ENCODE assay signal across 8 cellular contexts in the genomic region with DNA sequence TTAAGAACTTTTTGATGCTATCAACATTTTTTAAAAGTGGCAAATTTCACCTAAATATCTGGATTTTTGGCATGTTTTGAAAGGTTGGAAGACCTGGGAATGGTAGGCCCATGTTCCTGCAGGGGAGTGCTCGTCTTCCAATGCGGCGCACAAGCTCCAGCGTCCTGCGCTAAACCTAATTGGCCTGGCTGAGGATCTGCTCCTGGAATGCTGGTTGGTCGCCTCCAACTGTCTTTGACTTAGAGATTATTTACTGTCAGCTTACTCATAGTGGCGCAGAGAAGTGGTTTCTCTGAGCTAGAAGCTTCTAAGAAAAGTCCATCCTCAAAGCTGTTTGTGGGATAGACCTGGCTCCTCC. TPM values are rescaled to one million over a fixed set of nuclear protein-coding genes. Genes with fewer than 3 reads are reported as not detected.
DNase-seq lines count a peak whose midpoint lies in the region; ATAC-seq, FAIRE-seq and TF ChIP-seq lines count a peak whose summit lies in the region.

No MANE protein-coding gene starts in this region.

- H2AK5ac ChIP-seq in mesendoderm (ENCODE audit: low read length) = no peak overlapping the region

- no peak overlapping the region for H3K23ac ChIP-seq in mesendoderm (ENCODE audit: low read length)

- peak overlapping the region; percentile 49 for H3K4me3 ChIP-seq in astrocyte (ENCODE audit: insufficient read depth, low read depth, low read length)
- H3K4me3 ChIP-seq in mesendoderm (ENCODE audit: low read length) = no peak overlapping the region
- H3K4me3 ChIP-seq in upper lobe of left lung = peak overlapping the region; percentile 31 to 94 (median 81)

- H3K4me3 Mint-ChIP-seq in activated naive CD4-positive, alpha-beta T cell treated with anti-CD3 and anti-CD28 coated beads, Interleukin-2, amount 10 ng/mL, durations not matched to agents 7 days and 5 days = peak overlapping the region; percentile 85
- H3K4me3 Mint-ChIP-seq in astrocyte (ENCODE audit: unreplicated experiment) = peak overlapping the region; percentile 89

- H3K36me3 ChIP-seq in astrocyte (ENCODE audit: insufficient read depth, low read length) (no peaks in the 10 kb centered on the region), mesendoderm (ENCODE audit: control insufficient read depth, insufficient read depth, low read length) (no peaks in the 10 kb centered on the region), upper lobe of left lung (peaks cover 0 to 4% (median 0%) of the 10 kb centered on the region in 4 donors)

- no CpG with 5 or more reads among the region's 7 CpGs for WGBS in mesendoderm (ENCODE audit: extremely low coverage, insufficient coverage, low lambda C conversion rate)
- WGBS in upper lobe of left lung, 2 donors = 63 to 65% methylated on average over 6 to 7 of the region's 7 CpGs

- no peaks in the 10 kb centered on the region for H3K27me3 ChIP-seq in astrocyte (ENCODE audit: insufficient read depth, low read length)
- H3K27me3 ChIP-seq in mesendoderm (ENCODE audit: insufficient read depth, low read length, poor library complexity) = no peaks in the 10 kb centered on the region
- H3K27me3 ChIP-seq in upper lobe of left lung = no peaks in the 10 kb centered on the region

- no peak for TF ChIP-seq CTCF in astrocyte (IDR thresholded peaks at IDR 0.05; ENCODE audit: insufficient read depth, low read depth, low read length)
- no peak for TF ChIP-seq CTCF in upper lobe of left lung (IDR thresholded peaks at IDR 0.05)

- H3K9ac ChIP-seq in astrocyte (ENCODE audit: low read length) (peak overlapping the region; percentile 49), mesendoderm (ENCODE audit: low read length) (no peak overlapping the region)

- H3K79me1 ChIP-seq in mesendoderm (ENCODE audit: low read length) = peaks cover 8% of the 10 kb centered on the region

- no peak for TF ChIP-seq EP300 in upper lobe of left lung (IDR thresholded peaks at IDR 0.05)

- ATAC-seq in upper lobe of left lung (ENCODE audit: low FRiP score in 2 of 2) (no peak), GM18517 (IDR thresholded peaks at IDR 0.05; ENCODE audit: unreplicated experiment) (no peak)

- no peak overlapping the region for H2BK15ac ChIP-seq in mesendoderm (replicated peaks; ENCODE audit: low read depth)

- H3K4me1 Mint-ChIP-seq in activated naive CD4-positive, alpha-beta T cell treated with anti-CD3 and anti-CD28 coated beads, Interleukin-2, amount 10 ng/mL, durations not matched to agents 7 days and 5 days = peaks cover 51% of the 10 kb centered on the region
- peaks cover 7% of the 10 kb centered on the region for H3K4me1 Mint-ChIP-seq in astrocyte (ENCODE audit: low read depth, unreplicated experiment)

- peak overlapping the region; percentile 27 for H4K5ac ChIP-seq in mesendoderm (ENCODE audit: low read length)

- peak overlapping the region; percentile 90 for H3K27ac Mint-ChIP-seq in activated naive CD4-positive, alpha-beta T cell treated with anti-CD3 and anti-CD28 coated beads, Interleukin-2, amount 10 ng/mL, durations not matched to agents 7 days and 5 days
- no peak overlapping the region for H3K27ac Mint-ChIP-seq in astrocyte (ENCODE audit: unreplicated experiment)

- H3K9me3 ChIP-seq in astrocyte (ENCODE audit: insufficient read depth, low read depth, low read length) = no peaks in the 10 kb centered on the region
- no peaks in the 10 kb centered on the region for H3K9me3 ChIP-seq in upper lobe of left lung

- H3K27me3 Mint-ChIP-seq in activated naive CD4-positive, alpha-beta T cell treated with anti-CD3 and anti-CD28 coated beads, Interleukin-2, amount 10 ng/mL, durations not matched to agents 7 days and 5 days = no peaks in the 10 kb centered on the region
- H3K27me3 Mint-ChIP-seq in astrocyte (ENCODE audit: low read depth, unreplicated experiment) = no peaks in the 10 kb centered on the region

- no peak for TF ChIP-seq POLR2A in upper lobe of left lung (IDR thresholded peaks at IDR 0.05)

- no peak overlapping the region for H3K18ac ChIP-seq in mesendoderm (ENCODE audit: low read length)

- H3K27ac ChIP-seq in astrocyte (ENCODE audit: low read depth, low read length) = no peak overlapping the region
- no peak overlapping the region for H3K27ac ChIP-seq in mesendoderm (ENCODE audit: low read depth, low read length)
- H3K27ac ChIP-seq in upper lobe of left lung = peak overlapping the region; percentile 84 to 97 (median 94)

- no peaks in the 10 kb centered on the region for H4K20me1 ChIP-seq in astrocyte (ENCODE audit: insufficient read depth, low read length)

- H3K4me2 ChIP-seq in astrocyte (ENCODE audit: low read length) (peak overlapping the region; percentile 94), mesendoderm (ENCODE audit: low read length) (peak overlapping the region; percentile 33)

- peaks cover 10% of the 10 kb centered on the region for H3K4me1 ChIP-seq in astrocyte (ENCODE audit: insufficient read depth, low read length)
- H3K4me1 ChIP-seq in mesendoderm (ENCODE audit: control insufficient read depth, low read depth, low read length) = peaks cover 4% of the 10 kb centered on the region
- peaks cover 50 to 68% (median 58%) of the 10 kb centered on the region in 4 donors for H3K4me1 ChIP-seq in upper lobe of left lung

- H3K56ac ChIP-seq in mesendoderm (ENCODE audit: low read length) = peak overlapping the region; percentile 80

- H3K9me3 Mint-ChIP-seq in activated naive CD4-positive, alpha-beta T cell treated with anti-CD3 and anti-CD28 coated beads, Interleukin-2, amount 10 ng/mL, durations not matched to agents 7 days and 5 days = no peaks in the 10 kb centered on the region
- no peaks in the 10 kb centered on the region for H3K9me3 Mint-ChIP-seq in astrocyte (ENCODE audit: unreplicated experiment)

- H2BK120ac ChIP-seq in mesendoderm (ENCODE audit: low read depth, low read length) = no peak overlapping the region

- no peak overlapping the region for H4K8ac ChIP-seq in mesendoderm (ENCODE audit: low read depth, low read length)

- no peak overlapping the region for H2BK5ac ChIP-seq in mesendoderm (ENCODE audit: low read length)

- DNase-seq in activated naive CD4-positive, alpha-beta T cell treated with anti-CD3 and anti-CD28 coated beads, Interleukin-2, amount 10 ng/mL, durations not matched to agents 7 days and 5 days = no peak
- DNase-seq in activated naive CD4-positive, alpha-beta T cell treated with anti-CD3 and anti-CD28 coated beads, Interleukin-2, amount 50 U/mL, for 16 hours = no peak
- DNase-seq in astrocyte (ENCODE audit: low read depth) (no peak), mesendoderm (no peak), upper lobe of left lung (no peak), mesenteric fat pad (ENCODE audit: low spot score) (no peak), DMS 273 treated with DMSO at 0.1 percent for 48 hours (lab: John Stamatoyannopoulos, UW) (no peak)

- H3K79me2 ChIP-seq in astrocyte (ENCODE audit: insufficient read depth, low read length) (peaks cover 13% of the 10 kb centered on the region), mesendoderm (ENCODE audit: control insufficient read depth, insufficient read depth, low read length) (peaks cover 17% of the 10 kb centered on the region)

- no peak overlapping the region for H3K4ac ChIP-seq in mesendoderm (ENCODE audit: low read depth, low read length)

- H3K36me3 Mint-ChIP-seq in activated naive CD4-positive, alpha-beta T cell treated with anti-CD3 and anti-CD28 coated beads, Interleukin-2, amount 10 ng/mL, durations not matched to agents 7 days and 5 days = peaks cover 23% of the 10 kb centered on the region
- peaks cover 5% of the 10 kb centered on the region for H3K36me3 Mint-ChIP-seq in astrocyte (ENCODE audit: low read depth, unreplicated experiment)

- no peak for FAIRE-seq in astrocyte (lab: Jason Lieb, UNC)

- CTCF ChIA-PET in activated naive CD4-positive, alpha-beta T cell treated with anti-CD3 and anti-CD28 coated beads, Interleukin-2, amount 10 ng/mL, durations not matched to agents 7 days and 5 days (lab: Charles Lee) = interaction anchor here (0.6 to 6.0 kb wide), 22 partner anchors 9 to 449 kb away, joined by 3 to 47 read pairs (median 7); a partner anchor contains a TSS

- H2AFZ ChIP-seq in astrocyte (ENCODE audit: low read depth, low read length) = peak overlapping the region; percentile 59

RNA-seq across cellular contexts. Expression of a gene that starts 0.6 kb away (rescaled TPM):
- total RNA-seq in astrocyte (128 and 136 TPM in 2 replicates), upper lobe of left lung (100 to 1,000 TPM in 2 of 6 donors, 10 to 100 TPM in 4; 44.5 to 141 (median 75.8) TPM), mesenteric fat pad (52.1 TPM)
- polyA plus RNA-seq in mesendoderm (2013, experiment 1 of 2) = 30.4 TPM
- polyA plus RNA-seq in mesendoderm (2013, experiment 2 of 2) = 31.2 TPM

RNA-seq across cellular contexts. Expression of a gene that starts 51.5 kb away (rescaled TPM):
- total RNA-seq in astrocyte (28.9 and 29.3 TPM in 2 replicates), upper lobe of left lung (10 to 100 TPM; 17.8 to 40.0 (median 34.1) TPM), mesenteric fat pad (39.0 TPM)
- 15.3 TPM for polyA plus RNA-seq in mesendoderm (2013, experiment 1 of 2)
- 14.5 TPM for polyA plus RNA-seq in mesendoderm (2013, experiment 2 of 2)

Comparison
In these comparisons a context has a peak if more than half of its experiments do, and no peak if none do; other contexts are left out.
1. H3K27ac ChIP-seq: peak in upper lobe of left lung (4 of 4); none in astrocyte (single experiment) and mesendoderm (single experiment).